In the genomic region with DNA sequence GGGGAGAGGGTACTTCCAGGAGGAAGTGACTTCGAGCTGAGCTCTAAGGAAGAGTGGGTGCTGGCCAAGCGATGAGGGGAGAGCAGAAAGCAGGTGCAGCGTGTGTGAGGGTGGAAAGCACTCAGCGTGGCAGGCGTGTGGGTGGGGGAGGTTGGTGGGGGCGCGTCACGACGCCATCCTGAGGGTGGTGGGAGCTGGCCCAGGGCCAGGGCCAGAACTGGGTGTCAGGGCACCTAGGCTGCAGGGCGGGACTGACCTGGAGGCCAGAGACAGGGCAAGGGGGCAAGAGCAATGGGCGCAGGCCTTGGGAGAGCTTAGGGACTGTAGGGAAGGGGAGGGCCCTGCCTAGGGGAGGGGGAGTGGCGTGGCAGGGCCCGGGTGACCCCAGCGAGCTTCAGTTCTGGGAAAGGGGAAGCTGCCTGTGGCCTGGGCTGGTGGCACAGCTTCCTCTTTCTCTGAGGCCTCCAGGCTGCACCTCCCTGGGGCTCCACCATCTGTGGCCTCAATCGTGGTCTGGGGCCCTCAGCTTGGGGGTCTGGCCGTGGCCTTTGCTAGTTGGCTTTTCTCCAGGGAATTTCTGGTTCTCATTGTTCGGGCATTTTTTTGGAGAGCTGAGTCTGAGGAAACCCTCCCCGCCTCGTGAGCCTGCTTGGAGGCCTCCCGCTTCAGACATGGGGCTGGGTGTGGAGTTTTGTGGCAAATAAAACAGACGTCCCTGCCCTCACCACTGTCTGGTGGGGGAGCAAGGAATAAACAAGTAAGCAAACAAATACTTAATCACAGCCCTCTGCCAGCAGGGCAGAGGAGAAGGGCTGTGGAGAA, we compare ENCODE assay signal across 8 cellular contexts.
A peak's percentile ranks its signal among the peaks of the same experiment; 100 is the strongest.
DNase-seq lines count a peak whose midpoint lies in the region; ATAC-seq and TF ChIP-seq lines count a peak whose summit lies in the region.

No MANE protein-coding gene starts in this region.

- DNase-seq in NCI-H1105 treated with DMSO at 0.1 percent for 48 hours (lab: John Stamatoyannopoulos, UW) (no peak), NCI-H345 (lab: John Stamatoyannopoulos, UW) (no peak)
- no peak for DNase-seq in stimulated activated CD4-positive, alpha-beta T cell treated with anti-CD3 and anti-CD28 coated beads, Interleukin-2, amount 100 ng/mL, for 48 hours

- no peaks in the 10 kb centered on the region for H3K79me2 ChIP-seq in OCI-LY1 (ENCODE audit: insufficient read depth, low read length)

- H3F3A ChIP-seq in OCI-LY1 (ENCODE audit: insufficient read depth, low read length), result no peaks in the 10 kb centered on the region

- ATAC-seq in GM21737 (IDR thresholded peaks at IDR 0.05; ENCODE audit: unreplicated experiment), result peak; percentile 32

- no peaks in the 10 kb centered on the region for H3K27me3 ChIP-seq in OCI-LY1 (ENCODE audit: insufficient read depth, low read length)
- no peaks in the 10 kb centered on the region for H3K27me3 ChIP-seq in duodenal mucosa (ENCODE audit: control insufficient read depth in 1 of 2, insufficient read depth in 2 of 2, low read length in 2 of 2)
- no peaks in the 10 kb centered on the region for H3K27me3 ChIP-seq in neutrophil

- H3K9me2 ChIP-seq in OCI-LY1 (ENCODE audit: low read depth, low read length), result no peaks in the 10 kb centered on the region

- H3K4me2 ChIP-seq in OCI-LY1 (ENCODE audit: low read length), result peak overlapping the region; percentile 33; the same call in 1 of the 2 replicates

- no peaks in the 10 kb centered on the region for H3K9me3 ChIP-seq in OCI-LY1 (ENCODE audit: low read length)
- H3K9me3 ChIP-seq in duodenal mucosa (ENCODE audit: control insufficient read depth in 1 of 2, low read length in 2 of 2), result no peaks in the 10 kb centered on the region
- no peaks in the 10 kb centered on the region for H3K9me3 ChIP-seq in neutrophil

- no peak for TF ChIP-seq CTCF in GM12875 (IDR thresholded peaks at IDR 0.05; ENCODE audit: borderline replicate concordance, insufficient read depth, low read depth, low read length)
- no peak for TF ChIP-seq CTCF in OCI-LY1 (IDR thresholded peaks at IDR 0.05; ENCODE audit: low read length)
- TF ChIP-seq CTCF in neutrophil (IDR thresholded peaks at IDR 0.05), result peak; percentile 76

- peaks cover 83% of the 10 kb centered on the region for H3K4me1 ChIP-seq in OCI-LY1 (ENCODE audit: insufficient read depth, low read length, severe bottlenecking)
- peaks cover 28 to 62% of the 10 kb centered on the region in 2 donors for H3K4me1 ChIP-seq in duodenal mucosa (ENCODE audit: control insufficient read depth in 1 of 2, insufficient read depth in 2 of 2, low read length in 2 of 2)
- H3K4me1 ChIP-seq in neutrophil (ENCODE audit: control insufficient read depth in 1 of 2, insufficient read depth in 1 of 2, low read depth in 1 of 2, low read length in 1 of 2), result peaks cover 100% of the 10 kb centered on the region in 2 experiments

- H3K27ac ChIP-seq in OCI-LY1 (ENCODE audit: low read depth, low read length, poor library complexity, severe bottlenecking) (peak overlapping the region; percentile 88), duodenal mucosa (ENCODE audit: low read depth, low read length) (peak overlapping the region; percentile 58), neutrophil (peak overlapping the region; percentile 99)

- H3K4me3 ChIP-seq in GM12875 (ENCODE audit: low read depth, low read length) (peak overlapping the region; percentile 21), OCI-LY1 (ENCODE audit: low read depth, low read length, poor library complexity, severe bottlenecking) (no peak overlapping the region), duodenal mucosa (ENCODE audit: low read depth in 1 of 2, low read length in 2 of 2) (no peak overlapping the region), neutrophil (ENCODE audit: low read depth in 1 of 2, low read length in 1 of 2) (peak overlapping the region; percentile 80 to 96)

- H4K20me1 ChIP-seq in OCI-LY1 (ENCODE audit: insufficient read depth, low read length), result no peaks in the 10 kb centered on the region

- no peaks in the 10 kb centered on the region for H3K36me3 ChIP-seq in OCI-LY1 (ENCODE audit: insufficient read depth, low read length)
- H3K36me3 ChIP-seq in duodenal mucosa (ENCODE audit: control insufficient read depth in 1 of 2, insufficient read depth in 2 of 2, low read length in 2 of 2), result no peaks in the 10 kb centered on the region
- H3K36me3 ChIP-seq in neutrophil, result peaks cover 29% of the 10 kb centered on the region

- H2AFZ ChIP-seq in OCI-LY1 (ENCODE audit: low read length), result no peak overlapping the region

- H3K9ac ChIP-seq in OCI-LY1 (ENCODE audit: low read length), result no peak overlapping the region; the same call in 1 of the 2 replicates
- H3K9ac ChIP-seq in duodenal mucosa (ENCODE audit: low read depth in 1 of 2, low read length in 2 of 2), result no peak overlapping the region

Comparison
In these comparisons a context has a peak if more than half of its experiments do, and no peak if none do; other contexts are left out.
1. H3K4me3 ChIP-seq: peak in GM12875 (single experiment) and neutrophil (2 of 2); none in OCI-LY1 (single experiment) and duodenal mucosa (0 of 2).
2. Peak in every context shown above with its lines, with median percentiles within 50 percentile points of each other: H3K27ac ChIP-seq.